Comparison of ENCODE assay signal across 8 cellular contexts in the genomic region with DNA sequence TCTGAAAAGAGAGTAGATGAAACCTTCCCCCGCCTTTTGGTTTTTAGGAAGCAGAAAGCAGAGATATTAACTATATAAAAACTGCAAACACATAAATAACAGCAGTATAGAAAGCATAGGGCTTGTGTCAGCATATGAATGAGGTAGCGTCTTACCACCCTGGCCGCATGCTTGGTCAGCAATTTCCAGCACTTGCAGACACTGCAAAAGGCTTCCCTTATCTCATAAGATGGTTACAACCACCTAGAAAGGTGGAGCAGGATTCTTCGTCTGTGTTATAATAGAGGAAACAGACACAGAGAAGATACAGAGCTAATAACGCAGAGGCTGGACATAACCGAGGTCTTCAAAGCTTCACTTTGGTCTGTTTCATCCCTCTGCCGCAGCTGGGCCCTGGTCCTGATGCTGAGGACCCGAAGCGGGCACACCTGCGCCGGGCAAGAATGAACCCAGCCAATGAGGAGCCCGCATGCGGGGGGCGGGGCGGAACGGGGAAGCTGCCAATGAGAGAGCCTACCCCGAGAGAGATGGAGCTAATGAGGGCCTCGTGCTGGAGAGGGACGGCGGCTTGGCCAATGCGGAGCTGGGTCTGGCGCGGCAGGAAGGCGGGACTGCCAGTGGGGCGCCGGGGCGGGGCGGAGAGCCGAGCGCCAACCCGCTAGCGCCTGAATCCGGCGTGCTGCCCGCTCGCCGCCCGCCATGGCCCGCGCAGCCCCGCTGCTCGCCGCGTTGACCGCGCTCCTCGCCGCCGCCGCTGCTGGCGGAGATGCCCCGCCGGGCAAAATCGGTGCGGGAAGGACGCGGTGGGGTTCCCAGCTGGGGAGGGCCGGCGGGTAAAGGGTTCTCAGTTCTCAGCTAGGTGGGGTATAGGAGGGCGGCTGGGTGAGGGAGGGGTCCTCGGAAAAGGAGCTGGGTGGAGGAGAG. TPM values are rescaled to one million over a fixed set of nuclear protein-coding genes. Genes with fewer than 3 reads are reported as not detected.
A peak's percentile ranks its signal among the peaks of the same experiment; 100 is the strongest.
DNase-seq lines count a peak whose midpoint lies in the region; ATAC-seq lines count a peak whose summit lies in the region.

A gene with protein sequence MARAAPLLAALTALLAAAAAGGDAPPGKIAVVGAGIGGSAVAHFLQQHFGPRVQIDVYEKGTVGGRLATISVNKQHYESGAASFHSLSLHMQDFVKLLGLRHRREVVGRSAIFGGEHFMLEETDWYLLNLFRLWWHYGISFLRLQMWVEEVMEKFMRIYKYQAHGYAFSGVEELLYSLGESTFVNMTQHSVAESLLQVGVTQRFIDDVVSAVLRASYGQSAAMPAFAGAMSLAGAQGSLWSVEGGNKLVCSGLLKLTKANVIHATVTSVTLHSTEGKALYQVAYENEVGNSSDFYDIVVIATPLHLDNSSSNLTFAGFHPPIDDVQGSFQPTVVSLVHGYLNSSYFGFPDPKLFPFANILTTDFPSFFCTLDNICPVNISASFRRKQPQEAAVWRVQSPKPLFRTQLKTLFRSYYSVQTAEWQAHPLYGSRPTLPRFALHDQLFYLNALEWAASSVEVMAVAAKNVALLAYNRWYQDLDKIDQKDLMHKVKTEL (plus strand): TSS at position 677 of the 924 bp plus-strand sequence. CDS start 23 bp downstream, at position 700.

- peaks cover 36% of the 10 kb centered on the region for H3K36me3 Mint-ChIP-seq in effector memory CD8-positive, alpha-beta T cell (ENCODE audit: insufficient read depth)
- peaks cover 11% of the 10 kb centered on the region for H3K36me3 Mint-ChIP-seq in memory B cell

- CTCF ChIA-PET in activated CD8-positive, alpha-beta memory T cell treated with anti-CD3 and anti-CD28 coated beads for 36 hours (lab: Charles Lee), result interaction anchor here (0.8 to 2.5 kb wide), 7 partner anchors 8 to 193 kb away, joined by 3 to 11 read pairs (median 6); a partner anchor contains a TSS

- DNase-seq in COR-L47 (lab: John Stamatoyannopoulos, UW), result peak; percentile 95
- peak; percentile 92 for DNase-seq in HT1080 (ENCODE audit: low read depth)
- DNase-seq in NOMO-1 (lab: John Stamatoyannopoulos, UW; ENCODE audit: unreplicated experiment in 2 of 2), result peak; percentile 94 to 99
- peak; percentile 86 to 97 (median 90) for DNase-seq in effector memory CD8-positive, alpha-beta T cell
- peak; percentile 81 to 84 for DNase-seq in memory B cell (ENCODE audit: low spot score in 2 of 2)
- DNase-seq in stimulated activated CD8-positive, alpha-beta memory T cell treated with anti-CD3 and anti-CD28 coated beads, Interleukin-12 subunit alpha, Interleukin-12 subunit beta, amount 100 ng/mL, for 1 hour (ENCODE audit: low read depth), result peak; percentile 97

- no peaks in the 10 kb centered on the region for H3K27me3 Mint-ChIP-seq in effector memory CD8-positive, alpha-beta T cell
- no peaks in the 10 kb centered on the region for H3K27me3 Mint-ChIP-seq in memory B cell

- no peaks in the 10 kb centered on the region for H3K9me3 Mint-ChIP-seq in effector memory CD8-positive, alpha-beta T cell
- no peaks in the 10 kb centered on the region for H3K9me3 Mint-ChIP-seq in memory B cell

- peak within 1 kb of the TSS; percentile 88 to 95 for H3K27ac Mint-ChIP-seq in effector memory CD8-positive, alpha-beta T cell
- peak within 1 kb of the TSS; percentile 62 for H3K27ac Mint-ChIP-seq in memory B cell

- H3K4me1 Mint-ChIP-seq in effector memory CD8-positive, alpha-beta T cell (ENCODE audit: low read depth in 2 of 2), result peaks cover 35 to 43% of the 10 kb centered on the region in 2 donors
- peaks cover 14% of the 10 kb centered on the region for H3K4me1 Mint-ChIP-seq in memory B cell

- ATAC-seq in GM21367 (IDR thresholded peaks at IDR 0.05; ENCODE audit: unreplicated experiment) (peak; percentile 99), memory B cell (ENCODE audit: low read depth) (peak; percentile 97)
- peak; percentile 96 for ATAC-seq in effector memory CD8-positive, alpha-beta T cell (replicated peaks)

- POLR2A ChIA-PET in activated CD8-positive, alpha-beta memory T cell treated with anti-CD3 and anti-CD28 coated beads for 36 hours (lab: Charles Lee), result interaction anchor here (0.7 to 6.0 kb wide), 4 partner anchors 9 to 193 kb away, joined by 3 to 71 read pairs (median 6); a partner anchor contains a TSS

- peak within 1 kb of the TSS; percentile 95 for H3K4me3 Mint-ChIP-seq in effector memory CD8-positive, alpha-beta T cell
- H3K4me3 Mint-ChIP-seq in memory B cell, result peak within 1 kb of the TSS; percentile 83

RNA-seq across cellular contexts. Expression of the gene that starts here (rescaled TPM):
- 4.8 and 4.9 TPM in 2 replicates for total RNA-seq in HT1080 (2014; rRNA removed; shearing (Covaris generic))
- 7.7 and 8.3 TPM in 2 replicates for polyA plus RNA-seq in HT1080 (2015; cell fraction: cytosol; rRNA removed)
- polyA plus RNA-seq in HT1080 (2015; cell fraction: nucleus; rRNA removed), result 14.7 and 15.6 TPM in 2 replicates
- total RNA-seq in activated CD8-positive, alpha-beta memory T cell treated with anti-CD3 and anti-CD28 coated beads for 36 hours, result 10 to 100 TPM; 21.7 to 22.3 TPM

Comparison
In these comparisons a context has a peak if more than half of its experiments do, and no peak if none do; other contexts are left out.
1. Peak in every context shown above with its lines: DNase-seq and ATAC-seq.